In genomic region chr13:78241278-78241919, GRCh38 we compare ENCODE assay signal across 8 cellular contexts.
A peak's percentile ranks its signal among the peaks of the same experiment; 100 is the strongest.
DNase-seq lines count a peak whose midpoint lies in the region; ATAC-seq and TF ChIP-seq lines count a peak whose summit lies in the region.

No MANE protein-coding gene starts in this region.

- no peak overlapping the region for H3K27ac Mint-ChIP-seq in osteocyte (ENCODE audit: unreplicated experiment)

- H3K4me1 Mint-ChIP-seq in osteocyte (ENCODE audit: unreplicated experiment): no peaks in the 10 kb centered on the region

- peaks cover 2% of the 10 kb centered on the region for H3K27me3 Mint-ChIP-seq in osteocyte (ENCODE audit: unreplicated experiment)

- peak; percentile 60 for TF ChIP-seq CTCF in GM12875 (IDR thresholded peaks at IDR 0.05; ENCODE audit: borderline replicate concordance, insufficient read depth, low read depth, low read length)
- peak; percentile 94 for TF ChIP-seq CTCF in epithelial cell of proximal tubule (conservative IDR thresholded peaks at IDR 0.05; ENCODE audit: low read depth, low read length)
- TF ChIP-seq CTCF in osteocyte (IDR thresholded peaks at IDR 0.05): peak; percentile 51

- no peak overlapping the region for H3K4me3 ChIP-seq in GM12875 (ENCODE audit: low read depth, low read length)
- no peak overlapping the region for H3K4me3 ChIP-seq in epithelial cell of proximal tubule (ENCODE audit: low read depth, low read length)

- no peaks in the 10 kb centered on the region for H3K9me3 Mint-ChIP-seq in osteocyte (ENCODE audit: unreplicated experiment)

- no peaks in the 10 kb centered on the region for H3K36me3 Mint-ChIP-seq in osteocyte (ENCODE audit: unreplicated experiment)

- no peak overlapping the region for H3K4me3 Mint-ChIP-seq in osteocyte (ENCODE audit: unreplicated experiment)

- DNase-seq in AG20443 (ENCODE audit: low spot score) (peak; percentile 63), HuH-7.5 (ENCODE audit: low spot score) (peak; percentile 4), RPMI7951 (ENCODE audit: low read depth) (peak; percentile 5), epithelial cell of proximal tubule (ENCODE audit: low read depth) (no peak), osteocyte (ENCODE audit: extremely low spot score, unreplicated experiment) (no peak)
- no peak for DNase-seq in effector CD4-positive, alpha-beta T cell

- no peak for ATAC-seq in GM19397 (IDR thresholded peaks at IDR 0.05; ENCODE audit: unreplicated experiment)

Comparison
In these comparisons a context has a peak if more than half of its experiments do, and no peak if none do; other contexts are left out.
1. DNase-seq: peak in AG20443 (single experiment), HuH-7.5 (single experiment) and RPMI7951 (single experiment); none in epithelial cell of proximal tubule (single experiment), osteocyte (single experiment) and effector CD4-positive, alpha-beta T cell (single experiment).
2. Peak in every context shown above with its lines, with median percentiles within 50 percentile points of each other: CTCF ChIP-seq.